8 cellular contexts compared by ENCODE assay signal in the genomic region with DNA sequence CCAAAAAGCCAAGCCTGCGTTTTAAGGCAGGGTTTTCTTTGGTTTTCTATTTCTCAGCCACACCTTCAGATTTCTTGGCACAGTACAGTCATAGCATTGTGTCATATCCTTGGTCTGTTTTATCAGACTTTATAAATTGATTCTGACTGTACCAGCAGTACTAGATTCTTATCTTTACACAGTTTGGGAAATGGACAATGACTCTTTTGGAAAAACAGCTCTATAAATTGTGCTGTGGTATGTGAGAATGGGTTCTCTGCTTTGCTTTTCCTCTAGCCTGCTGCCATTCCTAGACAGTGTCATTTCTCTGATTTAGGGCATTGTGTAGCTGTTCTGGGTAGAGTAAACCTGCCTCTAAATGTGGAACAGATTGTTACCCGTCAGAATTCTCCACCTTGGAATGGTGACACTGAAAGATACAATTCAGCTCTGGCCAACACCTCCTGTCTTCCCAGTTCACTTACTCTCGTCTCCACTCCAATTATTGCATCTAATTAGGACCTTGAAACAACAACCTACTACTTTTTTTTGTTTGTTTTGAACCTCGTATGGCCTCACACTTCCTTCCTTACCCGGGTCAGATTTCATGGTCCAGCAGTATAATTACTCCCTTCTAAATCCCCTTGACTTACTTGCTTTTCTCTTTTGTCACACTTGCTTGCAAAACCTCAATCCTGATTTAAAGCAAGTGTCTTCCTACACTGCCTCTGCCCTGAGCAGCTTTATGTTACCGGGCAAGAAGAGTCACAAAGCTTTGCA.
DNase-seq lines count a peak whose midpoint lies in the region; ATAC-seq and TF ChIP-seq lines count a peak whose summit lies in the region.

No MANE protein-coding gene starts in this region.

- DNase-seq in NOMO-1 treated with DMSO at 0.1 percent for 48 hours (lab: John Stamatoyannopoulos, UW; ENCODE audit: unreplicated experiment) (peak; percentile 31), NOMO-1 treated with dmso at 0.1 percent for 144 hours (lab: John Stamatoyannopoulos, UW; ENCODE audit: unreplicated experiment) (no peak), astrocyte of the cerebellum (ENCODE audit: low read depth) (peak; percentile 33), kidney epithelial cell (ENCODE audit: low read depth) (peak; percentile 23), inferior parietal cortex (ENCODE audit: extremely low spot score) (no peak)
- no peak for DNase-seq in stimulated activated naive CD8-positive, alpha-beta T cell treated with anti-CD3 and anti-CD28 coated beads, Interleukin-15, Interleukin-2, amounts not matched to agents 100 U/mL and 50 U/mL, for 24 hours

- no peak for ATAC-seq in stimulated activated naive CD8-positive, alpha-beta T cell treated with anti-CD3 and anti-CD28 coated beads, Interleukin-15, Interleukin-2, amounts not matched to agents 100 U/mL and 50 U/mL, for 24 hours
- ATAC-seq in HG02763 (IDR thresholded peaks at IDR 0.05; ENCODE audit: unreplicated experiment) = no peak

- H3K36me3 ChIP-seq in kidney epithelial cell (ENCODE audit: control insufficient read depth, insufficient read depth, low read length) = no peaks in the 10 kb centered on the region
- no peaks in the 10 kb centered on the region for H3K36me3 ChIP-seq in urinary bladder (ENCODE audit: insufficient read depth)

- H3K27me3 ChIP-seq in kidney epithelial cell (ENCODE audit: control insufficient read depth, insufficient read depth, low read length) = no peaks in the 10 kb centered on the region

- in situ Hi-C loops in astrocyte of the cerebellum (cut with HindIII; ENCODE audit: low sequenced_read_pairs) = no loop called here

- H3K27ac ChIP-seq in urinary bladder (ENCODE audit: low read depth) = peak overlapping the region; percentile 50

- no peaks in the 10 kb centered on the region for H3K4me1 ChIP-seq in urinary bladder (ENCODE audit: insufficient read depth)

- 32% methylated on average over 6 of the region's 6 CpGs for WGBS in urinary bladder

- TF ChIP-seq CTCF in astrocyte of the cerebellum (IDR thresholded peaks at IDR 0.05; ENCODE audit: low read depth, low read length, missing control alignments) (no peak), kidney epithelial cell (IDR thresholded peaks at IDR 0.05; ENCODE audit: insufficient read depth, low read length, poor library complexity, severe bottlenecking) (no peak)

- H3K4me3 ChIP-seq in astrocyte of the cerebellum (ENCODE audit: low read depth, low read length) = no peak overlapping the region
- no peak overlapping the region for H3K4me3 ChIP-seq in kidney epithelial cell (ENCODE audit: low read depth, low read length)
- no peak overlapping the region for H3K4me3 ChIP-seq in urinary bladder (ENCODE audit: low read depth, low read length)

Comparison
In these comparisons a context has a peak if more than half of its experiments do, and no peak if none do; other contexts are left out.
1. DNase-seq: peak in NOMO-1 treated with DMSO at 0.1 percent for 48 hours (single experiment), astrocyte of the cerebellum (single experiment) and kidney epithelial cell (single experiment); none in NOMO-1 treated with dmso at 0.1 percent for 144 hours (single experiment), stimulated activated naive CD8-positive, alpha-beta T cell treated with anti-CD3 and anti-CD28 coated beads, Interleukin-15, Interleukin-2, amounts not matched to agents 100 U/mL and 50 U/mL, for 24 hours (single experiment) and inferior parietal cortex (single experiment).